Comparison of ENCODE assay signal across 1 cellular context in genomic region chr16:28722852-28723650, GRCh38.
TF ChIP-seq lines count a peak whose summit lies in the region.

No MANE protein-coding gene starts in this region.

TF ChIP-seq in K562, 482 proteins besides CTCF, POLR2A, EP300 and RAD21:
- 0 out of 2 replicates have a peak, but pooled peaks have one; percentile 35 for TF ChIP-seq SUPT5H (IDR thresholded peaks at IDR 0.05)
